In genomic region chr1:198876371-198876871, GRCh38 we compare ENCODE assay signal across 12 cellular contexts.
DNase-seq lines count a peak whose midpoint lies in the region; ATAC-seq and TF ChIP-seq lines count a peak whose summit lies in the region.
"Had no signal": no experiment of that assay in that cellular context is flagged by ENCODE, and none has a peak within 500 bp of the region (broad histone marks: within the 10 kb centered on the region; RNA-seq: fewer than 3 reads in every experiment).

No MANE protein-coding gene starts in this region.

- H4K8ac ChIP-seq in trophoblast cell (ENCODE audit: low read depth, low read length), result no peak overlapping the region

- H3F3A ChIP-seq in GM23338 (replicated peaks; ENCODE audit: low read depth), result no peaks in the 10 kb centered on the region

- H3K4me2 ChIP-seq in GM23338, result no peak overlapping the region
- H3K4me2 ChIP-seq in trophoblast cell (ENCODE audit: low read length), result peak overlapping the region; percentile 37

- no peak overlapping the region for H3K18ac ChIP-seq in trophoblast cell (ENCODE audit: low read length)

- 0 out of 2 replicates have a peak, but pooled peaks cover 8% of the 10 kb centered on the region for H3K4me1 ChIP-seq in GM23338 (ENCODE audit: insufficient read depth)
- no peaks in the 10 kb centered on the region for H3K4me1 ChIP-seq in trophoblast cell (ENCODE audit: control insufficient read depth in 1 of 2, insufficient read depth in 2 of 2, low read length in 2 of 2)
- H3K4me1 ChIP-seq in Peyer's patch, result no peaks in the 10 kb centered on the region
- H3K4me1 ChIP-seq: uterus had no signal

- CTCF ChIA-PET in activated CD4-positive, alpha-beta memory T cell treated with anti-CD3 and anti-CD28 coated beads, Interleukin-2, amount 10 ng/mL, durations not matched to agents 7 days and 5 days (lab: Charles Lee), result no interaction called here

- no peak overlapping the region for H4K12ac ChIP-seq in trophoblast cell (ENCODE audit: low read depth, low read length)

- H2AFZ ChIP-seq in GM23338 (peak overlapping the region; percentile 85), trophoblast cell (ENCODE audit: insufficient read depth, low read length, poor library complexity) (no peak overlapping the region)

- no peaks in the 10 kb centered on the region for H3K9me2 ChIP-seq in GM23338 (ENCODE audit: insufficient read depth)

- no peaks in the 10 kb centered on the region for H3K79me1 ChIP-seq in trophoblast cell (ENCODE audit: low read length)

- H3K14ac ChIP-seq in trophoblast cell (ENCODE audit: low read length), result no peak overlapping the region

- H2BK120ac ChIP-seq in trophoblast cell (ENCODE audit: insufficient read depth, low read length, poor library complexity), result no peak overlapping the region

- H3K36me3 ChIP-seq in GM23338 (ENCODE audit: insufficient read depth) (no peaks in the 10 kb centered on the region), trophoblast cell (ENCODE audit: control insufficient read depth in 1 of 2, insufficient read depth in 2 of 2, low read length in 2 of 2) (no peaks in the 10 kb centered on the region), Peyer's patch (no peaks in the 10 kb centered on the region)
- H3K36me3 ChIP-seq: uterus had no signal

- TF ChIP-seq CTCF in GM23338 (conservative IDR thresholded peaks at IDR 0.05; ENCODE audit: low read depth in 2 of 2) (no peak), Peyer's patch (IDR thresholded peaks at IDR 0.05) (no peak)

- no peaks in the 10 kb centered on the region for H3K9me3 ChIP-seq in trophoblast cell (ENCODE audit: insufficient read depth, low read depth, low read length)
- H3K9me3 ChIP-seq in Peyer's patch, result no peaks in the 10 kb centered on the region
- H3K9me3 ChIP-seq: uterus had no signal

- no peaks in the 10 kb centered on the region for H3K4me1 Mint-ChIP-seq in GM23338
- peaks cover 9% of the 10 kb centered on the region for H3K4me1 Mint-ChIP-seq in activated CD4-positive, alpha-beta memory T cell treated with anti-CD3 and anti-CD28 coated beads, Interleukin-2, amount 10 ng/mL, durations not matched to agents 7 days and 5 days

- no peak overlapping the region for H3K4ac ChIP-seq in trophoblast cell (ENCODE audit: low read depth, low read length)

- H2BK5ac ChIP-seq in trophoblast cell (ENCODE audit: low read depth, low read length, poor library complexity), result no peak overlapping the region

- no peaks in the 10 kb centered on the region for H3K9me3 Mint-ChIP-seq in GM23338
- no peaks in the 10 kb centered on the region for H3K9me3 Mint-ChIP-seq in activated CD4-positive, alpha-beta memory T cell treated with anti-CD3 and anti-CD28 coated beads, Interleukin-2, amount 10 ng/mL, durations not matched to agents 7 days and 5 days

- H3K9ac ChIP-seq in trophoblast cell (ENCODE audit: low read length), result no peak overlapping the region

- H3K27ac ChIP-seq in GM23338 (ENCODE audit: low read depth) (0 out of 2 replicates have a peak overlapping the region, but pooled peaks have one; percentile 18), trophoblast cell (ENCODE audit: low read depth, low read length) (peak overlapping the region; percentile 81), Peyer's patch (no peak overlapping the region)
- H3K27ac ChIP-seq: uterus had no signal

- H3K27me3 Mint-ChIP-seq in GM23338 (ENCODE audit: insufficient read depth, low read depth, poor library complexity), result no peaks in the 10 kb centered on the region
- H3K27me3 Mint-ChIP-seq in activated CD4-positive, alpha-beta memory T cell treated with anti-CD3 and anti-CD28 coated beads, Interleukin-2, amount 10 ng/mL, durations not matched to agents 7 days and 5 days, result no peaks in the 10 kb centered on the region
- H3K27me3 Mint-ChIP-seq: B cell had no signal

- TF ChIP-seq POLR2A in Peyer's patch (IDR thresholded peaks at IDR 0.05), result no peak

- peak; percentile 41 for DNase-seq in GM23338 (ENCODE audit: low spot score)
- peak; percentile 68 for DNase-seq in NCI-H345 treated with DMSO at 0.1 percent for 48 hours (lab: John Stamatoyannopoulos, UW; ENCODE audit: unreplicated experiment)
- peak; percentile 53 for DNase-seq in foreskin melanocyte
- no peak for DNase-seq in trophoblast cell
- no peak for DNase-seq in Peyer's patch
- no peak for DNase-seq in COLO668 (lab: John Stamatoyannopoulos, UW; ENCODE audit: unreplicated experiment)
- no peak for DNase-seq in activated CD4-positive, alpha-beta memory T cell treated with anti-CD3 and anti-CD28 coated beads, Interleukin-2, amount 10 ng/mL, durations not matched to agents 7 days and 5 days
- DNase-seq in activated T-cell treated with anti-CD3 and anti-CD28 coated beads, Interleukin-2, amount 50 U/mL, for 1 hour, result no peak
- DNase-seq: NCI-H1694 treated with DMSO at 0.1 percent for 48 hours, uterus had no signal

- H4K20me1 ChIP-seq in GM23338 (replicated peaks; ENCODE audit: insufficient read depth), result no peaks in the 10 kb centered on the region

- POLR2A ChIA-PET in activated CD4-positive, alpha-beta memory T cell treated with anti-CD3 and anti-CD28 coated beads, Interleukin-2, amount 10 ng/mL, durations not matched to agents 7 days and 5 days (lab: Charles Lee), result no interaction called here

- ATAC-seq in GM23338, result peak; percentile 79
- ATAC-seq: Panc1 had no signal

- H3K27me3 ChIP-seq in GM23338 (ENCODE audit: insufficient read depth) (no peaks in the 10 kb centered on the region), trophoblast cell (ENCODE audit: insufficient read depth, low read length) (no peaks in the 10 kb centered on the region), Peyer's patch (no peaks in the 10 kb centered on the region)
- H3K27me3 ChIP-seq: uterus had no signal

- H3K4me3 Mint-ChIP-seq in GM23338, result no peak overlapping the region
- no peak overlapping the region for H3K4me3 Mint-ChIP-seq in activated CD4-positive, alpha-beta memory T cell treated with anti-CD3 and anti-CD28 coated beads, Interleukin-2, amount 10 ng/mL, durations not matched to agents 7 days and 5 days
- H3K4me3 Mint-ChIP-seq: B cell had no signal

- no peak overlapping the region for H3K27ac Mint-ChIP-seq in GM23338
- no peak overlapping the region for H3K27ac Mint-ChIP-seq in activated CD4-positive, alpha-beta memory T cell treated with anti-CD3 and anti-CD28 coated beads, Interleukin-2, amount 10 ng/mL, durations not matched to agents 7 days and 5 days
- H3K27ac Mint-ChIP-seq: B cell had no signal

- no peak overlapping the region for H2BK12ac ChIP-seq in trophoblast cell (ENCODE audit: low read length)

- H3K79me2 ChIP-seq in GM23338 (replicated peaks; ENCODE audit: insufficient read depth) (no peaks in the 10 kb centered on the region), trophoblast cell (ENCODE audit: control insufficient read depth, insufficient read depth, low read length, poor library complexity) (no peaks in the 10 kb centered on the region)

- H3K23ac ChIP-seq in trophoblast cell (ENCODE audit: low read length), result no peak overlapping the region

- H4K91ac ChIP-seq in trophoblast cell (ENCODE audit: low read depth, low read length), result no peak overlapping the region

- no CpG with 5 or more reads among the region's 10 CpGs for WGBS in trophoblast cell (ENCODE audit: extremely low coverage, insufficient coverage, insufficient read length)

- H3K4me3 ChIP-seq in GM23338 (no peak overlapping the region), trophoblast cell (ENCODE audit: low read depth, low read length) (no peak overlapping the region), Peyer's patch (no peak overlapping the region)
- H3K4me3 ChIP-seq: uterus had no signal

- no peaks in the 10 kb centered on the region for H3K36me3 Mint-ChIP-seq in GM23338 (ENCODE audit: low read depth)
- H3K36me3 Mint-ChIP-seq in activated CD4-positive, alpha-beta memory T cell treated with anti-CD3 and anti-CD28 coated beads, Interleukin-2, amount 10 ng/mL, durations not matched to agents 7 days and 5 days (ENCODE audit: low read depth), result peaks cover 45% of the 10 kb centered on the region

- no peak overlapping the region for H2AK5ac ChIP-seq in trophoblast cell (ENCODE audit: low read length)

TF ChIP-seq in GM23338, 12 proteins besides CTCF, POLR2A, EP300 and RAD21 (continues in another document):
- TF ChIP-seq ZNF114 (CRISPR knock-in tag; IDR thresholded peaks at IDR 0.05) (no peak), STAT1 (IDR thresholded peaks at IDR 0.05; ENCODE audit: unreplicated experiment) (no peak), NANOG (IDR thresholded peaks at IDR 0.05; ENCODE audit: borderline replicate concordance) (no peak), CREB1 (CRISPR knock-in tag; IDR thresholded peaks at IDR 0.05; ENCODE audit: low read depth) (no peak), POLR2AphosphoS5 (IDR thresholded peaks at IDR 0.05; ENCODE audit: low read depth) (no peak), EZH2 (IDR thresholded peaks at IDR 0.05; ENCODE audit: low read depth, unreplicated experiment) (no peak), EZH2phosphoT487 (IDR thresholded peaks at IDR 0.05; ENCODE audit: unreplicated experiment) (no peak), ETS1 (IDR thresholded peaks at IDR 0.05) (no peak)

Comparison
In these comparisons a context has a peak if more than half of its experiments do, and no peak if none do; other contexts are left out.
1. DNase-seq: peak in GM23338 (single experiment), NCI-H345 treated with DMSO at 0.1 percent for 48 hours (single experiment) and foreskin melanocyte (single experiment); none in trophoblast cell (0 of 2), Peyer's patch (0 of 3), COLO668 (single experiment), activated CD4-positive, alpha-beta memory T cell treated with anti-CD3 and anti-CD28 coated beads, Interleukin-2, amount 10 ng/mL, durations not matched to agents 7 days and 5 days (single experiment) and activated T-cell treated with anti-CD3 and anti-CD28 coated beads, Interleukin-2, amount 50 U/mL, for 1 hour (single experiment).
2. H3K27ac ChIP-seq: peak in GM23338 (single experiment) and trophoblast cell (single experiment); none in Peyer's patch (0 of 4).